ENCODE assay signal across 1 cellular context in genomic region chr5:172453206-172453985, GRCh38.
A peak's percentile ranks its signal among the peaks of the same experiment; 100 is the strongest.
TF ChIP-seq lines count a peak whose summit lies in the region.

No MANE protein-coding gene starts in this region.

TF ChIP-seq in A549, 52 proteins besides CTCF, POLR2A, EP300 and RAD21 (continued from another document):
- TF ChIP-seq MAX (IDR thresholded peaks at IDR 0.05), result peak; percentile 35; the same call in 1 of the 2 replicates
- TF ChIP-seq KDM1A (IDR thresholded peaks at IDR 0.05; ENCODE audit: low read depth), result peak; percentile 79
- no peak for TF ChIP-seq FOSL2 (IDR thresholded peaks at IDR 0.05)
- TF ChIP-seq FOSL2 (CRISPR knock-in tag; IDR thresholded peaks at IDR 0.05), result no peak
- no peak for TF ChIP-seq HEYL (CRISPR knock-in tag; IDR thresholded peaks at IDR 0.05)
- TF ChIP-seq RCOR1 (IDR thresholded peaks at IDR 0.05; ENCODE audit: low read depth, low read length), result no peak
- TF ChIP-seq RNF2 (IDR thresholded peaks at IDR 0.05; ENCODE audit: borderline replicate concordance, low read depth), result no peak
- no peak for TF ChIP-seq HOXB5 (CRISPR knock-in tag; IDR thresholded peaks at IDR 0.05)
TF ChIP-seq in A549: peak in this region for 3.
